ENCODE assay signal across 9 cellular contexts in the genomic region with DNA sequence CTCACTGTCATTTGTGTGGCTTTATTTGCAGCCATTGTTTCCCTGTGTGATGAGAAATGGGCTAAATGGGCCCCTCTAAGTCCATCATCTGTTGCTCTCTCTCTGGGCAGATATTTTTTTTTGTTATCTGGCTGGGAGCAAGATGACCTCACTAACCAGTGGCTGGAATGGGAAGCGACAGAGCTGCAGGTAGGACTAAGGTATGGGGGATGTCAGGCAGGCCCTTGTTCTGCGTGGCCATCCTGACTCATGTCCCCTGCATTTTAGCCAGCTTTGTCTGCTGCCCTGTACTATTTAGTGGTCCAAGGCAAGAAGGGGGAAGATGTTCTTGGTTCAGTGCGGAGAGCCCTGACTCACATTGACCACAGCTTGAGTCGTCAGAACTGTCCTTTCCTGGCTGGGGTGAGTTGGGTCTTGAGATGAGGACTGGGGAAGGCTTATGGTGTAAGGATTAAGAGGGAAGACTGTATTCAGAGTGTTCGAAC. TPM values are rescaled to one million over a fixed set of nuclear protein-coding genes. Genes with fewer than 3 reads are reported as not detected.
DNase-seq lines count a peak whose midpoint lies in the region; ATAC-seq, FAIRE-seq and TF ChIP-seq lines count a peak whose summit lies in the region.
"Had no signal": no experiment of that assay in that cellular context is flagged by ENCODE, and none has a peak within 500 bp of the region (broad histone marks: within the 10 kb centered on the region; RNA-seq: fewer than 3 reads in every experiment).

No MANE protein-coding gene starts in this region.

- H2BK120ac ChIP-seq in H1 (replicated peaks; ENCODE audit: low read depth, low read length), result no peak overlapping the region

- no peak overlapping the region for H4K5ac ChIP-seq in H1 (ENCODE audit: insufficient read length, low read depth, low read length)

- peak overlapping the region; percentile 86 for H3K4me2 ChIP-seq in OCI-LY7 (ENCODE audit: low read length)
- H3K4me2 ChIP-seq in H1 (ENCODE audit: insufficient read depth in 1 of 2, low read depth in 2 of 2, low read length in 2 of 2), result peak overlapping the region; percentile 66 to 74

- H3K18ac ChIP-seq in H1 (ENCODE audit: extremely low read depth, low read length), result no peak overlapping the region

- no TSS peak for BruUV-seq in OCI-LY7 (replicated peaks; lab: Mats Ljungman, UMichigan)

- no peak for FAIRE-seq in H1 (lab: Jason Lieb, UNC)

- H3K79me2 ChIP-seq in OCI-LY7 (ENCODE audit: insufficient read depth, low read depth, low read length), result peaks cover 40% of the 10 kb centered on the region
- H3K79me2 ChIP-seq in H1 (ENCODE audit: control insufficient read depth in 1 of 2, insufficient read depth in 2 of 2, low read length in 2 of 2), result peaks cover 14 to 28% of the 10 kb centered on the region in 2 experiments

- H3K23ac ChIP-seq in H1 (ENCODE audit: insufficient read length), result no peak overlapping the region

- intact Hi-C loops in OCI-LY7 (cut with micrococcal nuclease; ENCODE audit: unreplicated experiment), result no loop called here

- H3K14ac ChIP-seq in H1 (ENCODE audit: insufficient read length), result no peak overlapping the region

- H2BK12ac ChIP-seq in H1 (ENCODE audit: low read depth, low read length), result no peak overlapping the region

- H4K20me1 ChIP-seq in OCI-LY7 (ENCODE audit: insufficient read depth, low read length), result no peaks in the 10 kb centered on the region; the same call in 1 of the 2 replicates
- H4K20me1 ChIP-seq in H1 (replicated peaks in 1 of 2; ENCODE audit: control insufficient read depth in 1 of 2, insufficient read depth in 2 of 2, low read length in 2 of 2), result peaks cover 0 to 3% of the 10 kb centered on the region in 2 experiments

- H3K36me3 ChIP-seq in OCI-LY7 (ENCODE audit: insufficient read depth, low read length) (peaks cover 55% of the 10 kb centered on the region), H1 (ENCODE audit: control insufficient read depth in 2 of 4, insufficient read depth in 4 of 4, low read length in 3 of 4) (peaks cover 22 to 46% (median 40%) of the 10 kb centered on the region in 4 experiments), neuron (ENCODE audit: insufficient read depth, low read length) (peaks cover 41% of the 10 kb centered on the region)

- no peak overlapping the region for H4K91ac ChIP-seq in H1 (replicated peaks; ENCODE audit: insufficient read length, low read length)

- CTCF ChIA-PET in OCI-LY7 (lab: Charles Lee; ENCODE audit: unreplicated experiment), result no interaction called here
- CTCF ChIA-PET in H1 (lab: Charles Lee; ENCODE audit: partially characterized antibody), result interaction anchor here (1.9 to 25.1 kb wide), 3 partner anchors 9 to 31 kb away, joined by 5 to 441 read pairs (median 34); a partner anchor contains a TSS

- H3K56ac ChIP-seq in H1 (replicated peaks; ENCODE audit: insufficient read length, low read depth, low read length), result no peak overlapping the region

- TF ChIP-seq POLR2A in H1 (IDR thresholded peaks at IDR 0.05; ENCODE audit: control extremely low read depth in 1 of 2, low read depth in 2 of 2, low read length in 2 of 2), result no peak

- peaks cover 7% of the 10 kb centered on the region; the same call in 1 of the 2 replicates for H3K23me2 ChIP-seq in H1 (ENCODE audit: low read depth, low read length)

- TF ChIP-seq EP300 in H1 (IDR thresholded peaks at IDR 0.05; ENCODE audit: borderline replicate concordance in 1 of 2, low read depth in 2 of 2, low read length in 2 of 2), result no peak

- H3K4me1 ChIP-seq in OCI-LY7 (ENCODE audit: insufficient read depth, low read length, poor library complexity, severe bottlenecking) (peaks cover 15% of the 10 kb centered on the region), H1 (replicated peaks in 1 of 4; ENCODE audit: control insufficient read depth in 3 of 4, insufficient read depth in 4 of 4, low read length in 3 of 4) (peaks cover 0 to 7% (median 2%) of the 10 kb centered on the region in 4 experiments; a peak in 5 of 7 replicates), neuron (ENCODE audit: insufficient read depth, low read length) (peaks cover 10% of the 10 kb centered on the region)

- no peaks in the 10 kb centered on the region for H3K27me3 ChIP-seq in H1 (replicated peaks in 1 of 4; ENCODE audit: control insufficient read depth in 3 of 4, extremely low read depth in 1 of 4, insufficient read depth in 3 of 4, low read length in 3 of 4)
- H3K27me3 ChIP-seq in neuron (ENCODE audit: insufficient read depth, low read length), result no peaks in the 10 kb centered on the region

- peak; percentile 45 for DNase-seq in EH (ENCODE audit: low read depth)
- DNase-seq in OCI-LY7 (ENCODE audit: low spot score), result no peak
- no peak for DNase-seq in H1 (ENCODE audit: low read depth in 1 of 2, low spot score in 2 of 2)
- DNase-seq in inferior parietal cortex (ENCODE audit: extremely low spot score), result no peak
- no peak for DNase-seq in NCI-H2081 treated with DMSO at 0.1 percent for 48 hours (lab: John Stamatoyannopoulos, UW)
- no peak for DNase-seq in central memory CD4-positive, alpha-beta T cell
- DNase-seq: NCI-H2081 had no signal

- 99% methylated on average over 5 of the region's 5 CpGs; no CpG with 5 or more reads in 1 of the 2 experiments for WGBS in H1 (ENCODE audit: extremely low coverage in 1 of 2, insufficient coverage in 1 of 2, insufficient read length in 1 of 2, insufficient replicate concordance in 2 of 2, low coverage in 1 of 2, low lambda C conversion rate in 2 of 2, missing lambda C conversion rate in 1 of 2), 2 experiments

- H2BK20ac ChIP-seq in H1 (ENCODE audit: low read length), result no peak overlapping the region

- ATAC-seq in HG03442 (IDR thresholded peaks at IDR 0.05; ENCODE audit: unreplicated experiment), result no peak

- TF ChIP-seq CTCF in OCI-LY7 (conservative IDR thresholded peaks at IDR 0.05; ENCODE audit: low read length) (no peak), H1 (IDR thresholded peaks at IDR 0.05; ENCODE audit: control extremely low read depth in 1 of 3, insufficient read depth in 1 of 3, low read depth in 1 of 3, low read length in 3 of 3) (no peak)

- no peaks in the 10 kb centered on the region for H3K9me3 ChIP-seq in OCI-LY7 (ENCODE audit: low read length)
- H3K9me3 ChIP-seq in H1 (ENCODE audit: insufficient read depth in 2 of 2, low read depth in 1 of 2, low read length in 1 of 2), result no peaks in the 10 kb centered on the region; a peak in 1 of 4 replicates
- H3K9me3 ChIP-seq in neuron (ENCODE audit: low read length), result peaks cover 4% of the 10 kb centered on the region

- H3K4me3 ChIP-seq in OCI-LY7 (ENCODE audit: low read depth, low read length, poor library complexity, severe bottlenecking) (peak overlapping the region; percentile 98), H1 (ENCODE audit: extremely low read depth in 1 of 4, insufficient read depth in 2 of 4, low read depth in 3 of 4, low read length in 4 of 4) (peak overlapping the region; percentile 77 to 99 (median 94); a peak in 7 of 8 replicates), neuron (ENCODE audit: low read length) (peak overlapping the region; percentile 75)

- peak overlapping the region; percentile 98; the same call in 1 of the 2 replicates for H2BK5ac ChIP-seq in H1 (ENCODE audit: low read depth, low read length)

- no peak overlapping the region for H4K8ac ChIP-seq in H1 (ENCODE audit: extremely low read depth, insufficient read depth, low read length)

- no peak for TF ChIP-seq RAD21 in H1 (IDR thresholded peaks at IDR 0.05 in 1 of 2, conservative IDR thresholded peaks at IDR 0.05 in 1 of 2; ENCODE audit: low read depth in 2 of 2, low read length in 2 of 2)

- POLR2A ChIA-PET in OCI-LY7 (lab: Charles Lee) (interaction anchor here (1.0 to 1.3 kb wide), 2 partner anchors 12 to 24 kb away, joined by 3 read pairs; no protein-coding TSS in a partner anchor), H1 (lab: Charles Lee; ENCODE audit: partially characterized antibody) (interaction anchor here (0.5 to 1.5 kb wide), 5 partner anchors 37 to 354 kb away, joined by 3 to 5 read pairs (median 4); no protein-coding TSS in a partner anchor)

- H2AK5ac ChIP-seq in H1 (ENCODE audit: low read depth, low read length), result no peak overlapping the region

- H3K4ac ChIP-seq in H1 (replicated peaks; ENCODE audit: insufficient read length, low read depth, low read length), result no peak overlapping the region

- H3K9ac ChIP-seq in H1 (replicated peaks in 1 of 4; ENCODE audit: extremely low read depth in 1 of 4, low read depth in 3 of 4, low read length in 3 of 4), result peak overlapping the region in 1 of 4 experiments; percentile 61; a peak in 3 of 7 replicates

- H3K27ac ChIP-seq in OCI-LY7 (ENCODE audit: low read depth, low read length, poor library complexity, severe bottlenecking), result peak overlapping the region; percentile 65
- H3K27ac ChIP-seq in H1 (ENCODE audit: low read depth, low read length), result no peak overlapping the region; the same call in 1 of the 2 replicates

- H3K79me1 ChIP-seq in H1 (ENCODE audit: low read depth, low read length), result peaks cover 8% of the 10 kb centered on the region; the same call in 1 of the 2 replicates

- H2AFZ ChIP-seq in OCI-LY7 (ENCODE audit: low read length) (no peak overlapping the region), H1 (ENCODE audit: low read length) (no peak overlapping the region), neuron (ENCODE audit: low read depth, low read length) (no peak overlapping the region)

- no peaks in the 10 kb centered on the region for H3K9me2 ChIP-seq in OCI-LY7 (ENCODE audit: insufficient read depth, low read length)

- no peak overlapping the region for H2BK15ac ChIP-seq in H1 (ENCODE audit: low read length)

RNA-seq across cellular contexts. Expression of a gene that starts 1.3 kb away (rescaled TPM):
- total RNA-seq in OCI-LY7 (2014; rRNA removed; shearing (Covaris generic)), result 262 and 272 TPM in 2 replicates
- total RNA-seq in OCI-LY7 (2022), result 461 and 465 TPM in 2 replicates
- 398 and 407 TPM in 2 replicates for total RNA-seq in H1 (2021; fragmentation: NEBNext Ultra II Directional; extraction: Animal tissue kit (Norgen Biotek cat#: 25700))
- polyA plus RNA-seq in H1 (2011; rRNA removed), result 194 and 255 TPM in 2 replicates
- polyA plus RNA-seq in H1 (2011; cell fraction: cytosol; rRNA removed), result 252 TPM
- polyA plus RNA-seq in H1 (2011; cell fraction: nucleus; rRNA removed), result 777 TPM
- 284 to 339 TPM (median 323 TPM) in 4 replicates for polyA plus RNA-seq in H1 (2012, experiment 1 of 2)
- polyA plus RNA-seq in H1 (2012, experiment 2 of 2), result 230 TPM
- polyA plus RNA-seq in H1 (2013, experiment 1 of 2), result 724 TPM
- polyA plus RNA-seq in H1 (2013, experiment 2 of 2), result 726 TPM
- polyA minus RNA-seq in H1 (2011; rRNA and poly(A)+ RNA removed), result 393 and 430 TPM in 2 replicates
- polyA minus RNA-seq in H1 (2011; cell fraction: cytosol; rRNA and poly(A)+ RNA removed), result 168 TPM
- 352 TPM for polyA minus RNA-seq in H1 (2011; cell fraction: nucleus; rRNA and poly(A)+ RNA removed)

RNA-seq across cellular contexts. Expression of a gene that starts 9.5 kb away (rescaled TPM):
- 66.2 and 70.1 TPM in 2 replicates for total RNA-seq in OCI-LY7 (2014; rRNA removed; shearing (Covaris generic))
- 105 and 111 TPM in 2 replicates for total RNA-seq in OCI-LY7 (2022)
- 2.3 and 3.2 TPM in 2 replicates for total RNA-seq in H1 (2021; fragmentation: NEBNext Ultra II Directional; extraction: Animal tissue kit (Norgen Biotek cat#: 25700))
- 6.0 and 7.0 TPM in 2 replicates for polyA plus RNA-seq in H1 (2011; rRNA removed)
- 5.3 TPM for polyA plus RNA-seq in H1 (2011; cell fraction: cytosol; rRNA removed)
- 13.6 TPM for polyA plus RNA-seq in H1 (2011; cell fraction: nucleus; rRNA removed)
- 3.4 to 4.9 TPM (median 4.3 TPM) in 4 replicates for polyA plus RNA-seq in H1 (2012, experiment 1 of 2)
- polyA plus RNA-seq in H1 (2012, experiment 2 of 2), result 4.3 TPM
- polyA plus RNA-seq in H1 (2013, experiment 1 of 2), result 3.3 TPM
- 3.0 TPM for polyA plus RNA-seq in H1 (2013, experiment 2 of 2)
- 2.5 and 4.9 TPM in 2 replicates for polyA minus RNA-seq in H1 (2011; rRNA and poly(A)+ RNA removed)
- 1.8 TPM for polyA minus RNA-seq in H1 (2011; cell fraction: cytosol; rRNA and poly(A)+ RNA removed)
- 2.7 TPM for polyA minus RNA-seq in H1 (2011; cell fraction: nucleus; rRNA and poly(A)+ RNA removed)

RNA-seq across cellular contexts. Expression of a gene that starts 29.6 kb away (rescaled TPM):
- total RNA-seq in OCI-LY7 (2014; rRNA removed; shearing (Covaris generic)), result 3.9 and 4.6 TPM in 2 replicates
- total RNA-seq in OCI-LY7 (2022), result 6.0 and 6.5 TPM in 2 replicates
- total RNA-seq in H1 (2021; fragmentation: NEBNext Ultra II Directional; extraction: Animal tissue kit (Norgen Biotek cat#: 25700)), result 20.6 and 23.5 TPM in 2 replicates
- 25.3 and 31.0 TPM in 2 replicates for polyA plus RNA-seq in H1 (2011; rRNA removed)
- polyA plus RNA-seq in H1 (2011; cell fraction: cytosol; rRNA removed), result 24.6 TPM
- polyA plus RNA-seq in H1 (2011; cell fraction: nucleus; rRNA removed), result 86.7 TPM
- 19.9 to 24.3 TPM (median 22.0 TPM) in 4 replicates for polyA plus RNA-seq in H1 (2012, experiment 1 of 2)
- polyA plus RNA-seq in H1 (2012, experiment 2 of 2), result 14.8 TPM
- polyA plus RNA-seq in H1 (2013, experiment 1 of 2), result 17.8 TPM
- polyA plus RNA-seq in H1 (2013, experiment 2 of 2), result 16.1 TPM
- 25.1 and 28.1 TPM in 2 replicates for polyA minus RNA-seq in H1 (2011; rRNA and poly(A)+ RNA removed)
- 16.2 TPM for polyA minus RNA-seq in H1 (2011; cell fraction: cytosol; rRNA and poly(A)+ RNA removed)
- 30.0 TPM for polyA minus RNA-seq in H1 (2011; cell fraction: nucleus; rRNA and poly(A)+ RNA removed)

RNA-seq across cellular contexts. Expression of a gene that starts 31.1 kb away (rescaled TPM):
- 42.7 and 43.7 TPM in 2 replicates for total RNA-seq in OCI-LY7 (2014; rRNA removed; shearing (Covaris generic))
- 32.3 and 34.5 TPM in 2 replicates for total RNA-seq in OCI-LY7 (2022)
- total RNA-seq in H1 (2021; fragmentation: NEBNext Ultra II Directional; extraction: Animal tissue kit (Norgen Biotek cat#: 25700)), result 4.9 TPM in 2 replicates
- polyA plus RNA-seq in H1 (2011; rRNA removed), result 4.7 and 5.7 TPM in 2 replicates
- polyA plus RNA-seq in H1 (2011; cell fraction: cytosol; rRNA removed), result 8.3 TPM
- polyA plus RNA-seq in H1 (2011; cell fraction: nucleus; rRNA removed), result 7.3 TPM
- 7.7 to 11.2 TPM (median 8.3 TPM) in 4 replicates for polyA plus RNA-seq in H1 (2012, experiment 1 of 2)
- polyA plus RNA-seq in H1 (2012, experiment 2 of 2), result 3.0 TPM
- polyA plus RNA-seq in H1 (2013, experiment 1 of 2), result 5.7 TPM
- 5.5 TPM for polyA plus RNA-seq in H1 (2013, experiment 2 of 2)
- 6.0 and 7.0 TPM in 2 replicates for polyA minus RNA-seq in H1 (2011; rRNA and poly(A)+ RNA removed)
- 4.0 TPM for polyA minus RNA-seq in H1 (2011; cell fraction: cytosol; rRNA and poly(A)+ RNA removed)
- polyA minus RNA-seq in H1 (2011; cell fraction: nucleus; rRNA and poly(A)+ RNA removed), result 14.7 TPM

RNA-seq across cellular contexts. Expression of a gene that starts 33.4 kb away (rescaled TPM):
- total RNA-seq in OCI-LY7 (2014; rRNA removed; shearing (Covaris generic)), result 21.8 and 23.9 TPM in 2 replicates
- 110 and 112 TPM in 2 replicates for total RNA-seq in OCI-LY7 (2022)
- 32.3 and 32.7 TPM in 2 replicates for total RNA-seq in H1 (2021; fragmentation: NEBNext Ultra II Directional; extraction: Animal tissue kit (Norgen Biotek cat#: 25700))
- 3.9 and 6.9 TPM in 2 replicates for polyA plus RNA-seq in H1 (2011; rRNA removed)
- 3.0 TPM for polyA plus RNA-seq in H1 (2011; cell fraction: cytosol; rRNA removed)
- 38.7 TPM for polyA plus RNA-seq in H1 (2011; cell fraction: nucleus; rRNA removed)
- polyA plus RNA-seq in H1 (2012, experiment 1 of 2), result 24.6 to 39.6 TPM (median 28.7 TPM) in 4 replicates
- polyA plus RNA-seq in H1 (2012, experiment 2 of 2), result 13.7 TPM
- polyA plus RNA-seq in H1 (2013, experiment 1 of 2), result 15.7 TPM
- polyA plus RNA-seq in H1 (2013, experiment 2 of 2), result 14.7 TPM
- 7.2 and 9.6 TPM in 2 replicates for polyA minus RNA-seq in H1 (2011; rRNA and poly(A)+ RNA removed)
- 3.5 TPM for polyA minus RNA-seq in H1 (2011; cell fraction: cytosol; rRNA and poly(A)+ RNA removed)
- 20.6 TPM for polyA minus RNA-seq in H1 (2011; cell fraction: nucleus; rRNA and poly(A)+ RNA removed)

Comparison
In these comparisons a context has a peak if more than half of its experiments do, and no peak if none do; other contexts are left out.
1. RNA of a gene that starts 9.5 kb away (total RNA-seq): 66.2 to 111 TPM in OCI-LY7; 2.3 to 3.2 TPM in H1; every median in the first group is over 10 times any median in the second.
2. Peak in every context shown above with its lines, with median percentiles within 50 percentile points of each other: H3K4me3 ChIP-seq.